2 cellular contexts compared by ENCODE assay signal in the genomic region with DNA sequence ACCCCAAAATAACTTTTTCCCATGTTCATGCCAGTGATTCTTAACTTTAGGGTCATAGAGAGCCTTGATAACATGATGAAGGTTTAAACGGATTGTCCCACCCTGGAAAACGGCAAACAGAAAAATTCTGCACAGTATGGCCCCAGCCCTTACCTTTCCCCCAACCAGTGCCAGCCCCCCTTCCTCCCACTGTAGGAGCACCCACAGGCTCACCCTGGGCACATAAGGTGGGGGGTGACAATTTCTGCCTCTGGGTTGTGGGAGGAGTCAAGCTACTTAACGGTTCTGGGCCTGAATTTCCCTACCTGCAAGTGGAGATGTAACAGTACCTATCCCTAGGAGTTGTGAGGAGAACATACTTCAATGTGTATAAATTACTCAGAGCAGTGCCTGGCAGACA.
TF ChIP-seq lines count a peak whose summit lies in the region.

No MANE protein-coding gene starts in this region.

TF ChIP-seq in HEK293, 187 proteins besides CTCF, POLR2A, EP300 and RAD21:
- TF ChIP-seq ZNF658 (tag by site-specific recombination; IDR thresholded peaks at IDR 0.05) (no peak), SCRT1 (tag by site-specific recombination; IDR thresholded peaks at IDR 0.05; ENCODE audit: borderline replicate concordance) (no peak), ZNF146 (tag by site-specific recombination; IDR thresholded peaks at IDR 0.05) (no peak), ZNF335 (tag by site-specific recombination; conservative IDR thresholded peaks at IDR 0.05) (no peak), ZEB2 (tag by site-specific recombination; IDR thresholded peaks at IDR 0.05) (no peak), ZNF423 (tag by site-specific recombination; IDR thresholded peaks at IDR 0.05) (no peak), ZNF513 (tag by site-specific recombination; IDR thresholded peaks at IDR 0.05) (no peak), ZNF324 (tag by site-specific recombination; IDR thresholded peaks at IDR 0.05) (no peak), ZNF19 (tag by site-specific recombination; IDR thresholded peaks at IDR 0.05; ENCODE audit: low read depth) (no peak), ZNF184 (tag by site-specific recombination; IDR thresholded peaks at IDR 0.05) (no peak), ZBTB17 (tag by site-specific recombination; IDR thresholded peaks at IDR 0.05) (no peak), ZNF621 (tag by site-specific recombination; IDR thresholded peaks at IDR 0.05) (no peak), YY2 (tag by site-specific recombination; IDR thresholded peaks at IDR 0.05) (no peak), KLF17 (tag by site-specific recombination; IDR thresholded peaks at IDR 0.05) (no peak), ZNF221 (tag by site-specific recombination; IDR thresholded peaks at IDR 0.05; ENCODE audit: borderline replicate concordance) (no peak)
- TF ChIP-seq, protein P1, sequence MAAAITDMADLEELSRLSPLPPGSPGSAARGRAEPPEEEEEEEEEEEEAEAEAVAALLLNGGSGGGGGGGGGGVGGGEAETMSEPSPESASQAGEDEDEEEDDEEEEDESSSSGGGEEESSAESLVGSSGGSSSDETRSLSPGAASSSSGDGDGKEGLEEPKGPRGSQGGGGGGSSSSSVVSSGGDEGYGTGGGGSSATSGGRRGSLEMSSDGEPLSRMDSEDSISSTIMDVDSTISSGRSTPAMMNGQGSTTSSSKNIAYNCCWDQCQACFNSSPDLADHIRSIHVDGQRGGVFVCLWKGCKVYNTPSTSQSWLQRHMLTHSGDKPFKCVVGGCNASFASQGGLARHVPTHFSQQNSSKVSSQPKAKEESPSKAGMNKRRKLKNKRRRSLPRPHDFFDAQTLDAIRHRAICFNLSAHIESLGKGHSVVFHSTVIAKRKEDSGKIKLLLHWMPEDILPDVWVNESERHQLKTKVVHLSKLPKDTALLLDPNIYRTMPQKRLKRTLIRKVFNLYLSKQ (tag by site-specific recombination; IDR thresholded peaks at IDR 0.05; ENCODE audit: borderline replicate concordance): no peak
- TF ChIP-seq, protein P2, sequence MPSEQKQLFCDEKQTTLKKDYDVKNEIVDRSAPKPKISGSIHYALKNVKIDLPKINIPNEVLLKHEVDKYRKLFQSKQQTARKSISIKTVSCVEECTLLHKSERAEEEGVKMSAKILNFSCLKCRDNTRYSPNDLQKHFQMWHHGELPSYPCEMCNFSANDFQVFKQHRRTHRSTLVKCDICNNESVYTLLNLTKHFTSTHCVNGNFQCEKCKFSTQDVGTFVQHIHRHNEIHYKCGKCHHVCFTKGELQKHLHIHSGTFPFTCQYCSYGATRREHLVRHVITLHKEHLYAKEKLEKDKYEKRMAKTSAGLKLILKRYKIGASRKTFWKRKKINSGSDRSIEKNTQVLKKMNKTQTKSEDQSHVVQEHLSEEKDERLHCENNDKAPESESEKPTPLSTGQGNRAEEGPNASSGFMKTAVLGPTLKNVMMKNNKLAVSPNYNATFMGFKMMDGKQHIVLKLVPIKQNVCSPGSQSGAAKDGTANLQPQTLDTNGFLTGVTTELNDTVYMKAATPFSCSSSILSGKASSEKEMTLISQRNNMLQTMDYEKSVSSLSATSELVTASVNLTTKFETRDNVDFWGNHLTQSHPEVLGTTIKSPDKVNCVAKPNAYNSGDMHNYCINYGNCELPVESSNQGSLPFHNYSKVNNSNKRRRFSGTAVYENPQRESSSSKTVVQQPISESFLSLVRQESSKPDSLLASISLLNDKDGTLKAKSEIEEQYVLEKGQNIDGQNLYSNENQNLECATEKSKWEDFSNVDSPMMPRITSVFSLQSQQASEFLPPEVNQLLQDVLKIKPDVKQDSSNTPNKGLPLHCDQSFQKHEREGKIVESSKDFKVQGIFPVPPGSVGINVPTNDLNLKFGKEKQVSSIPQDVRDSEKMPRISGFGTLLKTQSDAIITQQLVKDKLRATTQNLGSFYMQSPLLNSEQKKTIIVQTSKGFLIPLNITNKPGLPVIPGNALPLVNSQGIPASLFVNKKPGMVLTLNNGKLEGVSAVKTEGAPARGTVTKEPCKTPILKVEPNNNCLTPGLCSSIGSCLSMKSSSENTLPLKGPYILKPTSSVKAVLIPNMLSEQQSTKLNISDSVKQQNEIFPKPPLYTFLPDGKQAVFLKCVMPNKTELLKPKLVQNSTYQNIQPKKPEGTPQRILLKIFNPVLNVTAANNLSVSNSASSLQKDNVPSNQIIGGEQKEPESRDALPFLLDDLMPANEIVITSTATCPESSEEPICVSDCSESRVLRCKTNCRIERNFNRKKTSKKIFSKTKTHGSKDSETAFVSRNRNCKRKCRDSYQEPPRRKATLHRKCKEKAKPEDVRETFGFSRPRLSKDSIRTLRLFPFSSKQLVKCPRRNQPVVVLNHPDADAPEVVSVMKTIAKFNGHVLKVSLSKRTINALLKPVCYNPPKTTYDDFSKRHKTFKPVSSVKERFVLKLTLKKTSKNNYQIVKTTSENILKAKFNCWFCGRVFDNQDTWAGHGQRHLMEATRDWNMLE (tag by site-specific recombination; conservative IDR thresholded peaks at IDR 0.05; ENCODE audit: low read depth): no peak
TF ChIP-seq in HEK293: peak in this region for 0.

TF ChIP-seq in HepG2, 621 proteins besides CTCF, POLR2A, EP300 and RAD21:
- TF ChIP-seq SP1 (IDR thresholded peaks at IDR 0.05) (no peak), SP1 (CRISPR knock-in tag; IDR thresholded peaks at IDR 0.05) (no peak), ZNF790 (CRISPR knock-in tag; IDR thresholded peaks at IDR 0.05; ENCODE audit: borderline replicate concordance) (no peak), HOXA5 (CRISPR knock-in tag; IDR thresholded peaks at IDR 0.05) (no peak), PBX3 (CRISPR knock-in tag; IDR thresholded peaks at IDR 0.05; ENCODE audit: borderline replicate concordance) (no peak), CEBPG (CRISPR knock-in tag; IDR thresholded peaks at IDR 0.05) (no peak), RFX5 (IDR thresholded peaks at IDR 0.05; ENCODE audit: low read depth, low read length) (no peak), RFX1 (IDR thresholded peaks at IDR 0.05) (no peak), BCL3 (CRISPR knock-in tag; IDR thresholded peaks at IDR 0.05) (no peak), ZBTB8A (CRISPR knock-in tag; IDR thresholded peaks at IDR 0.05; ENCODE audit: borderline replicate concordance, low read depth) (no peak), HCFC1 (IDR thresholded peaks at IDR 0.05; ENCODE audit: low read depth, low read length) (no peak)
- TF ChIP-seq, protein P3, sequence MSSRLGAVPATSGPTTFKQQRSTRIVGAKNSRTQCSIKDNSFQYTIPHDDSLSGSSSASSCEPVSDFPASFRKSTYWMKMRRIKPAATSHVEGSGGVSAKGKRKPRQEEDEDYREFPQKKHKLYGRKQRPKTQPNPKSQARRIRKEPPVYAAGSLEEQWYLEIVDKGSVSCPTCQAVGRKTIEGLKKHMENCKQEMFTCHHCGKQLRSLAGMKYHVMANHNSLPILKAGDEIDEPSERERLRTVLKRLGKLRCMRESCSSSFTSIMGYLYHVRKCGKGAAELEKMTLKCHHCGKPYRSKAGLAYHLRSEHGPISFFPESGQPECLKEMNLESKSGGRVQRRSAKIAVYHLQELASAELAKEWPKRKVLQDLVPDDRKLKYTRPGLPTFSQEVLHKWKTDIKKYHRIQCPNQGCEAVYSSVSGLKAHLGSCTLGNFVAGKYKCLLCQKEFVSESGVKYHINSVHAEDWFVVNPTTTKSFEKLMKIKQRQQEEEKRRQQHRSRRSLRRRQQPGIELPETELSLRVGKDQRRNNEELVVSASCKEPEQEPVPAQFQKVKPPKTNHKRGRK (CRISPR knock-in tag; IDR thresholded peaks at IDR 0.05): no peak
- TF ChIP-seq, protein P4, sequence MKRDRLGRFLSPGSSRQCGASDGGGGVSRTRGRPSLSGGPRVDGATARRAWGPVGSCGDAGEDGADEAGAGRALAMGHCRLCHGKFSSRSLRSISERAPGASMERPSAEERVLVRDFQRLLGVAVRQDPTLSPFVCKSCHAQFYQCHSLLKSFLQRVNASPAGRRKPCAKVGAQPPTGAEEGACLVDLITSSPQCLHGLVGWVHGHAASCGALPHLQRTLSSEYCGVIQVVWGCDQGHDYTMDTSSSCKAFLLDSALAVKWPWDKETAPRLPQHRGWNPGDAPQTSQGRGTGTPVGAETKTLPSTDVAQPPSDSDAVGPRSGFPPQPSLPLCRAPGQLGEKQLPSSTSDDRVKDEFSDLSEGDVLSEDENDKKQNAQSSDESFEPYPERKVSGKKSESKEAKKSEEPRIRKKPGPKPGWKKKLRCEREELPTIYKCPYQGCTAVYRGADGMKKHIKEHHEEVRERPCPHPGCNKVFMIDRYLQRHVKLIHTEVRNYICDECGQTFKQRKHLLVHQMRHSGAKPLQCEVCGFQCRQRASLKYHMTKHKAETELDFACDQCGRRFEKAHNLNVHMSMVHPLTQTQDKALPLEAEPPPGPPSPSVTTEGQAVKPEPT (CRISPR knock-in tag; IDR thresholded peaks at IDR 0.05; ENCODE audit: low read depth): no peak
